Comparison of ENCODE assay signal across 14 cellular contexts in the genomic region with DNA sequence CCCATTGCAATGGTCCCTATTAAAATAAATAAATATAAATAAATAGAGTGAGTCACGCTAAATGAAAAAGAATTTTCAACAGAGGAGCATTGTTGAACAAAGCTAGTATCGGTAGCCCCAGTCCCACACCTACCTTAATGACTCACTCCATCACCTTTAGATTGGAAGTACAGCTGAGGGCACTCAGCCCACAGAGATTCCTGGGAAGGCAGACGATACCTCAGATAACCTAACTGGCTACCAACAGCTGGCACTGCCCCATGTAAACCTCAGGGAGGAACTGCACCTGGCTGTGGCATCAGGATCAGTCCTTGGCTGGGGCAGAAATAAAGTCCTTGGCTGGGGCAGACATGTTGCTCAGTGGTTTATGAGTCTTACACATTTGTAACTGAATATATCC. TPM values are rescaled to one million over a fixed set of nuclear protein-coding genes. Genes with fewer than 3 reads are reported as not detected.
DNase-seq lines count a peak whose midpoint lies in the region; ATAC-seq, FAIRE-seq and TF ChIP-seq lines count a peak whose summit lies in the region.
"Had no signal": no experiment of that assay in that cellular context is flagged by ENCODE, and none has a peak within 500 bp of the region (broad histone marks: within the 10 kb centered on the region; RNA-seq: fewer than 3 reads in every experiment).

No MANE protein-coding gene starts in this region.

- peaks cover 9% of the 10 kb centered on the region for H3K27me3 Mint-ChIP-seq in GM23338 (ENCODE audit: insufficient read depth, low read depth, poor library complexity)

- peaks cover 9% of the 10 kb centered on the region; the same call in 1 of the 2 replicates for H3F3A ChIP-seq in GM23338 (replicated peaks; ENCODE audit: low read depth)

- peaks cover 30% of the 10 kb centered on the region for H3K4me1 Mint-ChIP-seq in GM23338

- no peaks in the 10 kb centered on the region for H3K79me2 ChIP-seq in GM23338 (replicated peaks; ENCODE audit: insufficient read depth)

- peak; percentile 52 for DNase-seq in HT-29 (ENCODE audit: low spot score)
- peak; percentile 87 for DNase-seq in RWPE1 (ENCODE audit: low spot score)
- peak; percentile 47 for DNase-seq in islet precursor cell
- DNase-seq in small intestine = peak; percentile 57
- no peak for DNase-seq in gastrocnemius medialis
- no peak for DNase-seq in KBM-7
- no peak for DNase-seq in GM23338 (ENCODE audit: low spot score)
- DNase-seq: COR-L47, NCI-H1436, NCI-H2081 treated with DMSO at 0.1 percent for 48 hours, NCI-H510A treated with DMSO at 0.1 percent for 48 hours, SIG-M5 had no signal

- no peak overlapping the region for H3K4me3 Mint-ChIP-seq in GM23338

- no peaks in the 10 kb centered on the region for H3K36me3 ChIP-seq in small intestine (ENCODE audit: control insufficient read depth in 2 of 2, insufficient read depth in 2 of 2, low read length in 2 of 2)
- no peaks in the 10 kb centered on the region for H3K36me3 ChIP-seq in gastrocnemius medialis
- H3K36me3 ChIP-seq in GM23338 (ENCODE audit: insufficient read depth) = no peaks in the 10 kb centered on the region
- H3K36me3 ChIP-seq: HAP-1 had no signal

- WGBS in small intestine, 3 donors = 19 to 65% (median 44%) methylated on average over 3 of the region's 3 CpGs

- ATAC-seq in gastrocnemius medialis (no peak), GM23338 (no peak)

- H3K36me3 Mint-ChIP-seq in GM23338 (ENCODE audit: low read depth) = no peaks in the 10 kb centered on the region

- no peak for TF ChIP-seq CTCF in RWPE1 (conservative IDR thresholded peaks at IDR 0.05; ENCODE audit: low read depth)
- TF ChIP-seq CTCF in gastrocnemius medialis (IDR thresholded peaks at IDR 0.05 in 4 of 5, conservative IDR thresholded peaks at IDR 0.05 in 1 of 5) = no peak
- TF ChIP-seq CTCF in GM23338 (conservative IDR thresholded peaks at IDR 0.05; ENCODE audit: low read depth in 2 of 2) = no peak

- no peaks in the 10 kb centered on the region for H4K20me1 ChIP-seq in GM23338 (replicated peaks; ENCODE audit: insufficient read depth)

- no peaks in the 10 kb centered on the region for H3K9me3 Mint-ChIP-seq in GM23338

- in situ Hi-C loops in gastrocnemius medialis (cut with MboI; ENCODE audit: low sequenced_read_pairs in 4 of 4) (no loop called here), KBM-7 (cut with MboI; ENCODE audit: low pct_unique_long_range_greater_than_20kb, low sequenced_read_pairs) (no loop called here)

- no peak for FAIRE-seq in small intestine (lab: Jason Lieb, UNC)
- FAIRE-seq: HTR-8/SVneo had no signal

- no peak overlapping the region for H3K27ac ChIP-seq in RWPE1
- H3K27ac ChIP-seq in small intestine (ENCODE audit: low read depth in 1 of 2, low read length in 1 of 2) = no peak overlapping the region
- no peak overlapping the region for H3K27ac ChIP-seq in gastrocnemius medialis
- no peak overlapping the region for H3K27ac ChIP-seq in GM23338 (ENCODE audit: low read depth)

- H3K4me3 ChIP-seq in small intestine (ENCODE audit: low read depth in 1 of 2, low read length in 2 of 2) (no peak overlapping the region), gastrocnemius medialis (no peak overlapping the region), GM23338 (no peak overlapping the region)
- H3K4me3 ChIP-seq: HAP-1 had no signal

- H3K27ac Mint-ChIP-seq in GM23338 = no peak overlapping the region

- 0 out of 2 replicates have a peak, but pooled peaks cover 3% of the 10 kb centered on the region for H3K9me2 ChIP-seq in GM23338 (ENCODE audit: insufficient read depth)

- intact Hi-C loops in gastrocnemius medialis (cut with DNase I; ENCODE audit: low total_unique reads) = no loop called here

- H3K4me2 ChIP-seq in GM23338 = no peak overlapping the region

- H2AFZ ChIP-seq in GM23338 = no peak overlapping the region

- TF ChIP-seq POLR2A in gastrocnemius medialis (IDR thresholded peaks at IDR 0.05) = no peak

- no peaks in the 10 kb centered on the region for H3K27me3 ChIP-seq in small intestine (ENCODE audit: control insufficient read depth in 2 of 2, insufficient read depth in 2 of 2, low read length in 2 of 2)
- H3K27me3 ChIP-seq in gastrocnemius medialis = no peaks in the 10 kb centered on the region
- H3K27me3 ChIP-seq in GM23338 (ENCODE audit: insufficient read depth) = no peaks in the 10 kb centered on the region

- POLR2A ChIA-PET in RWPE1 (lab: Yijun Ruan, JAX; ENCODE audit: low non-redundant PET) = no interaction called here

- H3K9me3 ChIP-seq in small intestine (ENCODE audit: control insufficient read depth, low read depth) (no peaks in the 10 kb centered on the region), gastrocnemius medialis (no peaks in the 10 kb centered on the region)
- H3K9me3 ChIP-seq: HAP-1 had no signal

- H3K4me1 ChIP-seq in small intestine (ENCODE audit: control insufficient read depth in 2 of 2, insufficient read depth in 1 of 2, low read depth in 1 of 2, low read length in 1 of 2) = peaks cover 0 to 6% of the 10 kb centered on the region in 2 donors
- H3K4me1 ChIP-seq in gastrocnemius medialis = peaks cover 0 to 6% of the 10 kb centered on the region in 2 donors
- peaks cover 22% of the 10 kb centered on the region for H3K4me1 ChIP-seq in GM23338 (ENCODE audit: insufficient read depth)
- H3K4me1 ChIP-seq: HAP-1 had no signal

- CTCF ChIA-PET in RWPE1 (lab: Yijun Ruan, JAX) = interaction anchor here (0.7 kb wide), 1 partner anchor 69 kb away, joined by 3 read pairs; no protein-coding TSS in a partner anchor

TF ChIP-seq in GM23338, 12 proteins besides CTCF, POLR2A, EP300 and RAD21 (continues in another document):
- TF ChIP-seq EZH2 (IDR thresholded peaks at IDR 0.05; ENCODE audit: low read depth, unreplicated experiment) (no peak), STAT1 (IDR thresholded peaks at IDR 0.05; ENCODE audit: unreplicated experiment) (no peak), NANOG (IDR thresholded peaks at IDR 0.05; ENCODE audit: borderline replicate concordance) (no peak), ZNF331 (CRISPR knock-in tag; IDR thresholded peaks at IDR 0.05; ENCODE audit: low read depth) (no peak), JUNB (IDR thresholded peaks at IDR 0.05; ENCODE audit: unreplicated experiment) (no peak)
- TF ChIP-seq, protein P1, sequence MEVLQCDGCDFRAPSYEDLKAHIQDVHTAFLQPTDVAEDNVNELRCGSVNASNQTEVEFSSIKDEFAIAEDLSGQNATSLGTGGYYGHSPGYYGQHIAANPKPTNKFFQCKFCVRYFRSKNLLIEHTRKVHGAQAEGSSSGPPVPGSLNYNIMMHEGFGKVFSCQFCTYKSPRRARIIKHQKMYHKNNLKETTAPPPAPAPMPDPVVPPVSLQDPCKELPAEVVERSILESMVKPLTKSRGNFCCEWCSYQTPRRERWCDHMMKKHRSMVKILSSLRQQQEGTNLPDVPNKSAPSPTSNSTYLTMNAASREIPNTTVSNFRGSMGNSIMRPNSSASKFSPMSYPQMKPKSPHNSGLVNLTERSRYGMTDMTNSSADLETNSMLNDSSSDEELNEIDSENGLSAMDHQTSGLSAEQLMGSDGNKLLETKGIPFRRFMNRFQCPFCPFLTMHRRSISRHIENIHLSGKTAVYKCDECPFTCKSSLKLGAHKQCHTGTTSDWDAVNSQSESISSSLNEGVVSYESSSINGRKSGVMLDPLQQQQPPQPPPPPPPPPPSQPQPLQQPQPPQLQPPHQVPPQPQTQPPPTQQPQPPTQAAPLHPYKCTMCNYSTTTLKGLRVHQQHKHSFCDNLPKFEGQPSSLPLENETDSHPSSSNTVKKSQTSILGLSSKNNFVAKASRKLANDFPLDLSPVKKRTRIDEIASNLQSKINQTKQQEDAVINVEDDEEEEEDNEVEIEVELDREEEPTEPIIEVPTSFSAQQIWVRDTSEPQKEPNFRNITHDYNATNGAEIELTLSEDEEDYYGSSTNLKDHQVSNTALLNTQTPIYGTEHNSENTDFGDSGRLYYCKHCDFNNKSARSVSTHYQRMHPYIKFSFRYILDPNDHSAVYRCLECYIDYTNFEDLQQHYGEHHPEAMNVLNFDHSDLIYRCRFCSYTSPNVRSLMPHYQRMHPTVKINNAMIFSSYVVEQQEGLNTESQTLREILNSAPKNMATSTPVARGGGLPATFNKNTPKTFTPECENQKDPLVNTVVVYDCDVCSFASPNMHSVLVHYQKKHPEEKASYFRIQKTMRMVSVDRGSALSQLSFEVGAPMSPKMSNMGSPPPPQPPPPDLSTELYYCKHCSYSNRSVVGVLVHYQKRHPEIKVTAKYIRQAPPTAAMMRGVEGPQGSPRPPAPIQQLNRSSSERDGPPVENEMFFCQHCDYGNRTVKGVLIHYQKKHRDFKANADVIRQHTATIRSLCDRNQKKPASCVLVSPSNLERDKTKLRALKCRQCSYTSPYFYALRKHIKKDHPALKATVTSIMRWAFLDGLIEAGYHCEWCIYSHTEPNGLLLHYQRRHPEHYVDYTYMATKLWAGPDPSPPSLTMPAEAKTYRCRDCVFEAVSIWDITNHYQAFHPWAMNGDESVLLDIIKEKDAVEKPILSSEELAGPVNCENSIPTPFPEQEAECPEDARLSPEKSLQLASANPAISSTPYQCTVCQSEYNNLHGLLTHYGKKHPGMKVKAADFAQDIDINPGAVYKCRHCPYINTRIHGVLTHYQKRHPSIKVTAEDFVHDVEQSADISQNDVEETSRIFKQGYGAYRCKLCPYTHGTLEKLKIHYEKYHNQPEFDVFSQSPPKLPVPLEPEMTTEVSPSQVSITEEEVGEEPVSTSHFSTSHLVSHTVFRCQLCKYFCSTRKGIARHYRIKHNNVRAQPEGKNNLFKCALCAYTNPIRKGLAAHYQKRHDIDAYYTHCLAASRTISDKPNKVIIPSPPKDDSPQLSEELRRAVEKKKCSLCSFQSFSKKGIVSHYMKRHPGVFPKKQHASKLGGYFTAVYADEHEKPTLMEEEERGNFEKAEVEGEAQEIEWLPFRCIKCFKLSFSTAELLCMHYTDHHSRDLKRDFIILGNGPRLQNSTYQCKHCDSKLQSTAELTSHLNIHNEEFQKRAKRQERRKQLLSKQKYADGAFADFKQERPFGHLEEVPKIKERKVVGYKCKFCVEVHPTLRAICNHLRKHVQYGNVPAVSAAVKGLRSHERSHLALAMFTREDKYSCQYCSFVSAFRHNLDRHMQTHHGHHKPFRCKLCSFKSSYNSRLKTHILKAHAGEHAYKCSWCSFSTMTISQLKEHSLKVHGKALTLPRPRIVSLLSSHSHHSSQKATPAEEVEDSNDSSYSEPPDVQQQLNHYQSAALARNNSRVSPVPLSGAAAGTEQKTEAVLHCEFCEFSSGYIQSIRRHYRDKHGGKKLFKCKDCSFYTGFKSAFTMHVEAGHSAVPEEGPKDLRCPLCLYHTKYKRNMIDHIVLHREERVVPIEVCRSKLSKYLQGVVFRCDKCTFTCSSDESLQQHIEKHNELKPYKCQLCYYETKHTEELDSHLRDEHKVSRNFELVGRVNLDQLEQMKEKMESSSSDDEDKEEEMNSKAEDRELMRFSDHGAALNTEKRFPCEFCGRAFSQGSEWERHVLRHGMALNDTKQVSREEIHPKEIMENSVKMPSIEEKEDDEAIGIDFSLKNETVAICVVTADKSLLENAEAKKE (CRISPR knock-in tag; IDR thresholded peaks at IDR 0.05) = no peak

RNA-seq across cellular contexts. Expression of a gene that starts 49.3 kb away (rescaled TPM):
- 35.6 and 46.8 TPM in 2 replicates for total RNA-seq in HT-29 (2014; rRNA removed; shearing (Covaris generic))
- polyA plus RNA-seq in small intestine (1 to 10 TPM; 1.4 to 7.9 (median 5.8) TPM), GM23338 (2016; fragmentation: Nextera tagmentation; extraction: Ambion mirVana) (70.6 and 70.9 TPM in 2 replicates)
- total RNA-seq in gastrocnemius medialis = 1 to 10 TPM; 4.3 to 6.9 (median 5.9) TPM
- total RNA-seq in GM23338 (2014; rRNA removed; shearing (Covaris generic)) = 177 and 240 TPM in 2 replicates

Comparison
In these comparisons a context has a peak if more than half of its experiments do, and no peak if none do; other contexts are left out.
1. DNase-seq: peak in HT-29 (single experiment), RWPE1 (single experiment), islet precursor cell (single experiment) and small intestine (single experiment); none in gastrocnemius medialis (0 of 2), KBM-7 (single experiment) and GM23338 (single experiment).